19 cellular contexts compared by ENCODE assay signal in the genomic region with DNA sequence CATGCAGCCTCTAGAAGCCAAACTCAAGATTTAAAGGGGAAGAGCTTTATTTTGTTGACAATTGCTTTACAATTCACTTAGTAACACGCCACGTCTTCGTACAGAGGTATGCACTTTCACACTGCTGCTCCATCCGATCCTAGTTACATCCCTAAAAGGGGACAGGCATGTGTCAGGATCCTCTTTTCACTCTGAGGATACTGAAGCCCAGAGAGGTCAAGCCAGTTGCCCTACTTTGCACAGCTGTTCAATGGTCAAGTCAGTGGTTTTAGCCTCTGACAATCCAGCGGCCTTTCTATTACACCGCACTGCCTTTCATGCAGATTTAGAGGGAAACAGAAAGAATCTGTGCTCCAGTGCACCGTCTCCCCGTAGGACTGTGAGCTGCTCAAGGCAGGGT. TPM values are rescaled to one million over a fixed set of nuclear protein-coding genes. Genes with fewer than 3 reads are reported as not detected.
DNase-seq lines count a peak whose midpoint lies in the region; ATAC-seq, FAIRE-seq and TF ChIP-seq lines count a peak whose summit lies in the region.
"Had no signal": no experiment of that assay in that cellular context is flagged by ENCODE, and none has a peak within 500 bp of the region (broad histone marks: within the 10 kb centered on the region; RNA-seq: fewer than 3 reads in every experiment).

No MANE protein-coding gene starts in this region.

- DNase-seq in GM12892 (ENCODE audit: insufficient read length) (no peak), OCI-LY7 (ENCODE audit: low spot score) (no peak), left lobe of liver (ENCODE audit: low spot score) (peak; percentile 18), sciatic nerve (ENCODE audit: low spot score) (peak; percentile 2), GM10266 (ENCODE audit: extremely low spot score) (no peak), cerebellar cortex (ENCODE audit: low spot score) (no peak)
- DNase-seq in stimulated activated effector memory CD8-positive, alpha-beta T cell treated with anti-CD3 and anti-CD28 coated beads, Interleukin-12 subunit alpha, Interleukin-12 subunit beta, amount 100 ng/mL, for 72 hours (ENCODE audit: low spot score in 2 of 2), result no peak
- DNase-seq: COR-L47, GF-D8, H9, KG1, NCI-H1048, NCI-H1436 treated with DMSO at 0.1 percent for 48 hours, NCI-H2081, NCI-H510A, SHP77 had no signal

- H3K79me2 ChIP-seq in OCI-LY7 (ENCODE audit: insufficient read depth, low read depth, low read length), result no peaks in the 10 kb centered on the region

- no peak for TF ChIP-seq CTCF in OCI-LY7 (conservative IDR thresholded peaks at IDR 0.05; ENCODE audit: low read length)
- no peak for TF ChIP-seq CTCF in GM10266 (IDR thresholded peaks at IDR 0.05; ENCODE audit: control insufficient read depth, insufficient read depth, low read depth, missing control alignments)

- no peaks in the 10 kb centered on the region for H3K9me3 ChIP-seq in OCI-LY7 (ENCODE audit: low read length)
- H3K9me3 ChIP-seq: Peyer's patch, SK-N-SH had no signal

- H3K27ac Mint-ChIP-seq in stimulated activated effector memory CD8-positive, alpha-beta T cell treated with anti-CD3 and anti-CD28 coated beads, Interleukin-12 subunit alpha, Interleukin-12 subunit beta, amount 100 ng/mL, for 72 hours, result no peak overlapping the region

- FAIRE-seq in GM12892 (lab: Jason Lieb, UNC), result peak; percentile 38

- BruUV-seq in OCI-LY7 (replicated peaks; lab: Mats Ljungman, UMichigan), result no TSS peak

- H3K4me2 ChIP-seq in OCI-LY7 (ENCODE audit: low read length), result no peak overlapping the region
- H3K4me2 ChIP-seq: SK-N-SH had no signal

- intact Hi-C loops in OCI-LY7 (cut with micrococcal nuclease; ENCODE audit: unreplicated experiment), result no loop called here
- intact Hi-C loops in sciatic nerve (cut with DNase I), result no loop called here

- POLR2A ChIA-PET in OCI-LY7 (lab: Charles Lee), result no interaction called here

- H3K9me2 ChIP-seq in OCI-LY7 (ENCODE audit: insufficient read depth, low read length), result no peaks in the 10 kb centered on the region
- H3K9me2 ChIP-seq: SK-N-SH had no signal

- H3K4me1 ChIP-seq in OCI-LY7 (ENCODE audit: insufficient read depth, low read length, poor library complexity, severe bottlenecking), result peaks cover 4% of the 10 kb centered on the region
- H3K4me1 ChIP-seq: Peyer's patch had no signal

- no peak overlapping the region for H3K27ac ChIP-seq in OCI-LY7 (ENCODE audit: low read depth, low read length, poor library complexity, severe bottlenecking)
- H3K27ac ChIP-seq: Peyer's patch had no signal

- no peaks in the 10 kb centered on the region for H3K36me3 Mint-ChIP-seq in stimulated activated effector memory CD8-positive, alpha-beta T cell treated with anti-CD3 and anti-CD28 coated beads, Interleukin-12 subunit alpha, Interleukin-12 subunit beta, amount 100 ng/mL, for 72 hours

- TF ChIP-seq POLR2A in GM12892 (IDR thresholded peaks at IDR 0.05; ENCODE audit: low read depth, low read length), result no peak

- CTCF ChIA-PET in OCI-LY7 (lab: Charles Lee; ENCODE audit: unreplicated experiment), result interaction anchor here (0.6 kb wide), 1 partner anchor 419 kb away, joined by 3 read pairs; no protein-coding TSS in a partner anchor

- no peaks in the 10 kb centered on the region for H3K4me1 Mint-ChIP-seq in stimulated activated effector memory CD8-positive, alpha-beta T cell treated with anti-CD3 and anti-CD28 coated beads, Interleukin-12 subunit alpha, Interleukin-12 subunit beta, amount 100 ng/mL, for 72 hours

- H3K4me3 ChIP-seq in OCI-LY7 (ENCODE audit: low read depth, low read length, poor library complexity, severe bottlenecking), result no peak overlapping the region
- H3K4me3 ChIP-seq: Peyer's patch had no signal

- no peak overlapping the region for H3K4me3 Mint-ChIP-seq in stimulated activated effector memory CD8-positive, alpha-beta T cell treated with anti-CD3 and anti-CD28 coated beads, Interleukin-12 subunit alpha, Interleukin-12 subunit beta, amount 100 ng/mL, for 72 hours
- H3K4me3 Mint-ChIP-seq: H9 had no signal

- H3K9me3 Mint-ChIP-seq in stimulated activated effector memory CD8-positive, alpha-beta T cell treated with anti-CD3 and anti-CD28 coated beads, Interleukin-12 subunit alpha, Interleukin-12 subunit beta, amount 100 ng/mL, for 72 hours, result no peaks in the 10 kb centered on the region
- H3K9me3 Mint-ChIP-seq: H9 had no signal

- peak overlapping the region; percentile 34; the same call in 1 of the 2 replicates for H2AFZ ChIP-seq in OCI-LY7 (ENCODE audit: low read length)

- no peaks in the 10 kb centered on the region for H3K36me3 ChIP-seq in OCI-LY7 (ENCODE audit: insufficient read depth, low read length)
- H3K36me3 ChIP-seq: Peyer's patch had no signal

- no peak for ATAC-seq in left lobe of liver
- no peak for ATAC-seq in sciatic nerve
- no peak for ATAC-seq in stimulated activated effector memory CD8-positive, alpha-beta T cell treated with anti-CD3 and anti-CD28 coated beads, Interleukin-12 subunit alpha, Interleukin-12 subunit beta, amount 100 ng/mL, for 72 hours

- no peaks in the 10 kb centered on the region for H4K20me1 ChIP-seq in OCI-LY7 (ENCODE audit: insufficient read depth, low read length)

RNA-seq across cellular contexts. Expression of a gene that starts 44.9 kb away (rescaled TPM):
- not detected for polyA plus RNA-seq in GM12892 (2012; ENCODE audit: missing spikeins)
- total RNA-seq in OCI-LY7 (2014; rRNA removed; shearing (Covaris generic)), result not detected in 2 replicates
- total RNA-seq in OCI-LY7 (2022) (not detected in 2 replicates), left lobe of liver (not detected), sciatic nerve (not detected)
- total RNA-seq: M059J, Peyer's patch had no signal

Comparison
In these comparisons a context has a peak if more than half of its experiments do, and no peak if none do; other contexts are left out.
1. DNase-seq: peak in left lobe of liver (single experiment) and sciatic nerve (single experiment); none in GM12892 (single experiment), OCI-LY7 (single experiment), GM10266 (single experiment), stimulated activated effector memory CD8-positive, alpha-beta T cell treated with anti-CD3 and anti-CD28 coated beads, Interleukin-12 subunit alpha, Interleukin-12 subunit beta, amount 100 ng/mL, for 72 hours (0 of 2) and cerebellar cortex (single experiment).